In the genomic region with DNA sequence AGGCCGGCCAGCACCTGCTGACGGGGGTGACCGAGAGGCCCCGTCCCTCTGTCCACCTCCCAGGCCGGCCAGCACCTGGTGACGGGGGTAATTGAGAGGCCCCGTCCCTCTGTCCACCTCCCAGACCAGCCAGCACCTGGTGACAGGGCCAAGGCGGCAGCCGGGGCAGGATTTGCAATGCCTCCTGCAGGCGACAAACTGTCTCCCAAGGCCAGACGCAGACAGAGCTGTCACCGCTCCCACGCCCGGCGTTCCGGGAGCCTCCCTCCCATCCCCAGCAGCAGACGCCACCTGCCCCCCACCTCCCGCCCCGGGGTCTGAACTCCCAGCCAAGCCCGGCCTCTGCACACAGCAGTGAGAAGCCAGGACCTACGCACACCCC, we compare ENCODE assay signal across 11 cellular contexts.
DNase-seq lines count a peak whose midpoint lies in the region; FAIRE-seq and TF ChIP-seq lines count a peak whose summit lies in the region.
"Had no signal": no experiment of that assay in that cellular context is flagged by ENCODE, and none has a peak within 500 bp of the region (broad histone marks: within the 10 kb centered on the region; RNA-seq: fewer than 3 reads in every experiment).

No MANE protein-coding gene starts in this region.

- H3K27ac Mint-ChIP-seq in astrocyte (ENCODE audit: unreplicated experiment), result no peak overlapping the region
- H3K27ac Mint-ChIP-seq in osteocyte (ENCODE audit: unreplicated experiment), result no peak overlapping the region
- H3K27ac Mint-ChIP-seq: CD4-positive, CD25-positive, alpha-beta regulatory T cell had no signal

- DNase-seq in NCI-H2227 (lab: John Stamatoyannopoulos, UW; ENCODE audit: unreplicated experiment) (peak; percentile 40), NCI-H2227 treated with DMSO at 0.1 percent for 48 hours (lab: John Stamatoyannopoulos, UW) (no peak), astrocyte (ENCODE audit: low read depth) (no peak), keratinocyte (ENCODE audit: low read depth, low spot score) (no peak), tibial artery (no peak), middle frontal gyrus (ENCODE audit: extremely low spot score, low spot score) (no peak), osteocyte (ENCODE audit: extremely low spot score, unreplicated experiment) (no peak), NCI-H774 (lab: John Stamatoyannopoulos, UW) (no peak)
- DNase-seq: GOT3 had no signal

- dilution Hi-C loops in keratinocyte (cut with MboI; ENCODE audit: extremely low pct_ligation_motif_present, low sequenced_read_pairs), result no loop called here

- H3K27me3 Mint-ChIP-seq in astrocyte (ENCODE audit: low read depth, unreplicated experiment) (peaks cover 5% of the 10 kb centered on the region), osteocyte (ENCODE audit: unreplicated experiment) (no peaks in the 10 kb centered on the region)

- H3K4me3 Mint-ChIP-seq in astrocyte (ENCODE audit: unreplicated experiment) (no peak overlapping the region), osteocyte (ENCODE audit: unreplicated experiment) (no peak overlapping the region)

- H3K27me3 ChIP-seq in astrocyte (ENCODE audit: insufficient read depth, low read length) (no peaks in the 10 kb centered on the region), keratinocyte (ENCODE audit: control insufficient read depth, extremely low read depth, insufficient read depth, low read length) (peaks cover 17% of the 10 kb centered on the region), tibial artery (peaks cover 0 to 2% of the 10 kb centered on the region in 2 donors)

- FAIRE-seq in astrocyte (lab: Jason Lieb, UNC) (no peak), keratinocyte (lab: Jason Lieb, UNC) (no peak)

- no peaks in the 10 kb centered on the region for H4K20me1 ChIP-seq in astrocyte (ENCODE audit: insufficient read depth, low read length)
- H4K20me1 ChIP-seq in keratinocyte (ENCODE audit: control insufficient read depth, extremely low read depth, insufficient read depth, low read length), result no peaks in the 10 kb centered on the region

- H3K27ac ChIP-seq in astrocyte (ENCODE audit: low read depth, low read length) (peak overlapping the region; percentile 32), keratinocyte (ENCODE audit: control insufficient read depth, insufficient read depth, low read length) (no peak overlapping the region), tibial artery (no peak overlapping the region)
- H3K27ac ChIP-seq: neutrophil had no signal

- H3K9me3 ChIP-seq in astrocyte (ENCODE audit: insufficient read depth, low read depth, low read length), result no peaks in the 10 kb centered on the region
- no peaks in the 10 kb centered on the region for H3K9me3 ChIP-seq in keratinocyte (ENCODE audit: control insufficient read depth, low read depth, low read length)
- H3K9me3 ChIP-seq in tibial artery, result no peaks in the 10 kb centered on the region
- H3K9me3 ChIP-seq: neutrophil had no signal

- H3K4me3 ChIP-seq in astrocyte (ENCODE audit: insufficient read depth, low read depth, low read length) (peak overlapping the region; percentile 12), keratinocyte (ENCODE audit: control insufficient read depth in 2 of 3, extremely low read depth in 1 of 3, insufficient read depth in 2 of 3, low read depth in 1 of 3, low read length in 3 of 3) (peak overlapping the region in 2 of 3 experiments; percentile 1 to 14), tibial artery (peak overlapping the region; percentile 45 to 50)

- H2AFZ ChIP-seq in astrocyte (ENCODE audit: low read depth, low read length) (peak overlapping the region; percentile 69), keratinocyte (ENCODE audit: control insufficient read depth, low read length) (no peak overlapping the region)

- H3K9me3 Mint-ChIP-seq in astrocyte (ENCODE audit: unreplicated experiment) (peaks cover 5% of the 10 kb centered on the region), osteocyte (ENCODE audit: unreplicated experiment) (no peaks in the 10 kb centered on the region)

- intact Hi-C loops in tibial artery (cut with DNase I; ENCODE audit: low total_unique reads), result no loop called here

- H3K9ac ChIP-seq in astrocyte (ENCODE audit: low read length) (peak overlapping the region; percentile 73), keratinocyte (ENCODE audit: control insufficient read depth, extremely low read depth, insufficient read depth, low read length) (no peak overlapping the region)

- H3K4me1 Mint-ChIP-seq in astrocyte (ENCODE audit: low read depth, unreplicated experiment) (peaks cover 3% of the 10 kb centered on the region), osteocyte (ENCODE audit: unreplicated experiment) (peaks cover 4% of the 10 kb centered on the region)

- H3K36me3 ChIP-seq in astrocyte (ENCODE audit: insufficient read depth, low read length) (no peaks in the 10 kb centered on the region), keratinocyte (ENCODE audit: control insufficient read depth in 2 of 2, extremely low read depth in 1 of 2, insufficient read depth in 2 of 2, low read length in 2 of 2) (no peaks in the 10 kb centered on the region), tibial artery (no peaks in the 10 kb centered on the region)
- H3K36me3 ChIP-seq: neutrophil had no signal

- no peak for TF ChIP-seq CTCF in astrocyte (IDR thresholded peaks at IDR 0.05; ENCODE audit: insufficient read depth, low read depth, low read length)
- TF ChIP-seq CTCF in keratinocyte (optimal IDR thresholded peaks at IDR 0.05 in 1 of 3, IDR thresholded peaks at IDR 0.05 in 1 of 3, conservative IDR thresholded peaks at IDR 0.05 in 1 of 3; ENCODE audit: extremely low read depth in 1 of 3, insufficient read depth in 2 of 3, low read length in 3 of 3), result peak in 1 of 3 experiments; percentile 12
- no peak for TF ChIP-seq CTCF in tibial artery (IDR thresholded peaks at IDR 0.05)
- TF ChIP-seq CTCF in osteocyte (IDR thresholded peaks at IDR 0.05), result no peak

- H3K36me3 Mint-ChIP-seq in astrocyte (ENCODE audit: low read depth, unreplicated experiment), result peaks cover 9% of the 10 kb centered on the region
- H3K36me3 Mint-ChIP-seq in osteocyte (ENCODE audit: unreplicated experiment), result no peaks in the 10 kb centered on the region
- H3K36me3 Mint-ChIP-seq: CD4-positive, CD25-positive, alpha-beta regulatory T cell had no signal

- no peaks in the 10 kb centered on the region for H3K9me1 ChIP-seq in keratinocyte (ENCODE audit: control insufficient read depth, extremely low read depth, insufficient read depth, low read length)

- H3K4me2 ChIP-seq in astrocyte (ENCODE audit: low read length) (peak overlapping the region; percentile 86), keratinocyte (ENCODE audit: control insufficient read depth, extremely low read depth, insufficient read depth, low read depth, low read length) (peak overlapping the region; percentile 70)

- H3K79me2 ChIP-seq in astrocyte (ENCODE audit: insufficient read depth, low read length) (no peaks in the 10 kb centered on the region), keratinocyte (ENCODE audit: control insufficient read depth, insufficient read depth, low read length) (no peaks in the 10 kb centered on the region)

- peaks cover 25% of the 10 kb centered on the region for H3K4me1 ChIP-seq in astrocyte (ENCODE audit: insufficient read depth, low read length)
- peaks cover 5% of the 10 kb centered on the region for H3K4me1 ChIP-seq in keratinocyte (ENCODE audit: control insufficient read depth, extremely low read depth, insufficient read depth, low read length)
- peaks cover 0 to 21% (median 16%) of the 10 kb centered on the region in 4 donors for H3K4me1 ChIP-seq in tibial artery
